25 cellular contexts compared by ENCODE assay signal in genomic region chr2:107553045-107553444, GRCh38.
DNase-seq lines count a peak whose midpoint lies in the region; ATAC-seq, FAIRE-seq and TF ChIP-seq lines count a peak whose summit lies in the region.
"Had no signal": no experiment of that assay in that cellular context is flagged by ENCODE, and none has a peak within 500 bp of the region (broad histone marks: within the 10 kb centered on the region; RNA-seq: fewer than 3 reads in every experiment).

No MANE protein-coding gene starts in this region.

- no peak for TF ChIP-seq CTCF in heart right ventricle (IDR thresholded peaks at IDR 0.05)
- TF ChIP-seq CTCF in GM23338 (conservative IDR thresholded peaks at IDR 0.05; ENCODE audit: low read depth in 2 of 2) = no peak
- TF ChIP-seq CTCF in epithelial cell of proximal tubule (conservative IDR thresholded peaks at IDR 0.05; ENCODE audit: low read depth, low read length) = no peak
- TF ChIP-seq CTCF in fibroblast of mammary gland (conservative IDR thresholded peaks at IDR 0.05; ENCODE audit: control insufficient read depth, insufficient read depth, low read depth, low read length) = no peak

- 0 out of 2 replicates have a peak overlapping the region, but pooled peaks have one; percentile 2 for H2AFZ ChIP-seq in GM23338

- peaks cover 22% of the 10 kb centered on the region; the same call in 2 of the 3 replicates for H3K36me3 Mint-ChIP-seq in GM23338 (ENCODE audit: low read depth)
- H3K36me3 Mint-ChIP-seq: CD14-positive monocyte; CD4-positive, alpha-beta memory T cell; CD4-positive, CD25-positive, alpha-beta regulatory T cell; CD8-positive, alpha-beta memory T cell had no signal

- H3K4me2 ChIP-seq in GM23338 = no peak overlapping the region
- H3K4me2 ChIP-seq: BLaER1 had no signal

- H3K27ac ChIP-seq in heart right ventricle (no peak overlapping the region), GM23338 (ENCODE audit: low read depth) (no peak overlapping the region)
- H3K27ac ChIP-seq: BLaER1 had no signal

- FAIRE-seq in RCC 7860 (lab: Jason Lieb, UNC) = no peak
- FAIRE-seq: A204.1, G401.6, GM12891, GM19239 had no signal

- H3K4me3 ChIP-seq in heart right ventricle (no peak overlapping the region), GM23338 (no peak overlapping the region), epithelial cell of proximal tubule (ENCODE audit: low read depth, low read length) (no peak overlapping the region), fibroblast of mammary gland (ENCODE audit: control insufficient read depth, low read depth, low read length) (no peak overlapping the region)
- H3K4me3 ChIP-seq: BLaER1 had no signal

- H3F3A ChIP-seq in GM23338 (replicated peaks; ENCODE audit: low read depth) = no peaks in the 10 kb centered on the region

- no peak overlapping the region for H3K27ac Mint-ChIP-seq in GM23338
- H3K27ac Mint-ChIP-seq: CD14-positive monocyte; CD4-positive, alpha-beta memory T cell; CD4-positive, CD25-positive, alpha-beta regulatory T cell; CD8-positive, alpha-beta memory T cell had no signal

- H4K20me1 ChIP-seq in GM23338 (replicated peaks; ENCODE audit: insufficient read depth) = no peaks in the 10 kb centered on the region
- H4K20me1 ChIP-seq: BLaER1 had no signal

- H3K9me3 ChIP-seq in heart right ventricle = peaks cover 0 to 35% (median 14%) of the 10 kb centered on the region in 11 donors
- H3K9me3 ChIP-seq: BE2C had no signal

- DNase-seq in Right ventricle myocardium superior (no peak), heart right ventricle (no peak), GM23338 (ENCODE audit: low spot score) (no peak), epithelial cell of proximal tubule (ENCODE audit: low read depth) (peak; percentile 48), fibroblast of mammary gland (ENCODE audit: low read depth) (peak; percentile 30), NCI-H446 treated with DMSO at 0.1 percent for 48 hours (lab: John Stamatoyannopoulos, UW) (no peak), RCC 7860 (ENCODE audit: low spot score) (no peak), HuH-7.5 (ENCODE audit: low spot score) (no peak)
- DNase-seq: 8988T; ACHN; BE2C; C1 segment of cervical spinal cord; CD4-positive, alpha-beta memory T cell; CD4-positive, CD25-positive, alpha-beta regulatory T cell; CD8-positive, alpha-beta memory T cell; COR-L47; DMS 273 treated with DMSO at 0.1 percent for 48 hours; DMS79 treated with DMSO at 0.1 percent for 48 hours; GF-D8 had no signal

- H3K36me3 ChIP-seq in heart right ventricle = no peaks in the 10 kb centered on the region
- H3K36me3 ChIP-seq in GM23338 (ENCODE audit: insufficient read depth) = no peaks in the 10 kb centered on the region; the same call in 1 of the 2 replicates
- H3K36me3 ChIP-seq: BE2C, BLaER1 had no signal

- H3K9me3 Mint-ChIP-seq in GM23338 = peaks cover 31% of the 10 kb centered on the region

- no peak overlapping the region for H3K4me3 Mint-ChIP-seq in GM23338
- H3K4me3 Mint-ChIP-seq: CD14-positive monocyte; CD4-positive, alpha-beta memory T cell; CD4-positive, CD25-positive, alpha-beta regulatory T cell; CD8-positive, alpha-beta memory T cell had no signal

- 66 to 77% methylated on average over 2 of the region's 2 CpGs for WGBS in heart right ventricle, 2 donors

- ATAC-seq in Right ventricle myocardium superior (ENCODE audit: poor library complexity) (peak; percentile 51), heart right ventricle (no peak), GM23338 (no peak)

- intact Hi-C loops in Right ventricle myocardium superior (cut with DNase I) = no loop called here
- intact Hi-C loops in heart right ventricle (cut with DNase I) = no loop called here

- H3K27me3 ChIP-seq in heart right ventricle (no peaks in the 10 kb centered on the region), GM23338 (ENCODE audit: insufficient read depth) (no peaks in the 10 kb centered on the region)
- H3K27me3 ChIP-seq: BE2C, BLaER1 had no signal

- H3K4me1 ChIP-seq in heart right ventricle = no peaks in the 10 kb centered on the region
- no peaks in the 10 kb centered on the region for H3K4me1 ChIP-seq in GM23338 (ENCODE audit: insufficient read depth)
- H3K4me1 ChIP-seq: BE2C, BLaER1 had no signal

- no peaks in the 10 kb centered on the region; the same call in 1 of the 2 replicates for H3K9me2 ChIP-seq in GM23338 (ENCODE audit: insufficient read depth)

- no peaks in the 10 kb centered on the region for H3K79me2 ChIP-seq in GM23338 (replicated peaks; ENCODE audit: insufficient read depth)

- no peaks in the 10 kb centered on the region for H3K4me1 Mint-ChIP-seq in GM23338
- H3K4me1 Mint-ChIP-seq: CD14-positive monocyte; CD4-positive, alpha-beta memory T cell; CD4-positive, CD25-positive, alpha-beta regulatory T cell; CD8-positive, alpha-beta memory T cell had no signal

- no peaks in the 10 kb centered on the region for H3K27me3 Mint-ChIP-seq in GM23338 (ENCODE audit: insufficient read depth, low read depth, poor library complexity)
- H3K27me3 Mint-ChIP-seq: CD4-positive, alpha-beta memory T cell; CD4-positive, CD25-positive, alpha-beta regulatory T cell; CD8-positive, alpha-beta memory T cell had no signal

TF ChIP-seq in GM23338, 12 proteins besides CTCF, POLR2A, EP300 and RAD21 (continues in another document):
- TF ChIP-seq POLR2AphosphoS5 (IDR thresholded peaks at IDR 0.05; ENCODE audit: low read depth) (no peak), JUNB (IDR thresholded peaks at IDR 0.05; ENCODE audit: unreplicated experiment) (no peak), STAT1 (IDR thresholded peaks at IDR 0.05; ENCODE audit: unreplicated experiment) (no peak), NANOG (IDR thresholded peaks at IDR 0.05; ENCODE audit: borderline replicate concordance) (no peak)
- TF ChIP-seq, protein P1, sequence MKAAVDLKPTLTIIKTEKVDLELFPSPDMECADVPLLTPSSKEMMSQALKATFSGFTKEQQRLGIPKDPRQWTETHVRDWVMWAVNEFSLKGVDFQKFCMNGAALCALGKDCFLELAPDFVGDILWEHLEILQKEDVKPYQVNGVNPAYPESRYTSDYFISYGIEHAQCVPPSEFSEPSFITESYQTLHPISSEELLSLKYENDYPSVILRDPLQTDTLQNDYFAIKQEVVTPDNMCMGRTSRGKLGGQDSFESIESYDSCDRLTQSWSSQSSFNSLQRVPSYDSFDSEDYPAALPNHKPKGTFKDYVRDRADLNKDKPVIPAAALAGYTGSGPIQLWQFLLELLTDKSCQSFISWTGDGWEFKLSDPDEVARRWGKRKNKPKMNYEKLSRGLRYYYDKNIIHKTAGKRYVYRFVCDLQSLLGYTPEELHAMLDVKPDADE (IDR thresholded peaks at IDR 0.05) = no peak
- TF ChIP-seq, protein P2, sequence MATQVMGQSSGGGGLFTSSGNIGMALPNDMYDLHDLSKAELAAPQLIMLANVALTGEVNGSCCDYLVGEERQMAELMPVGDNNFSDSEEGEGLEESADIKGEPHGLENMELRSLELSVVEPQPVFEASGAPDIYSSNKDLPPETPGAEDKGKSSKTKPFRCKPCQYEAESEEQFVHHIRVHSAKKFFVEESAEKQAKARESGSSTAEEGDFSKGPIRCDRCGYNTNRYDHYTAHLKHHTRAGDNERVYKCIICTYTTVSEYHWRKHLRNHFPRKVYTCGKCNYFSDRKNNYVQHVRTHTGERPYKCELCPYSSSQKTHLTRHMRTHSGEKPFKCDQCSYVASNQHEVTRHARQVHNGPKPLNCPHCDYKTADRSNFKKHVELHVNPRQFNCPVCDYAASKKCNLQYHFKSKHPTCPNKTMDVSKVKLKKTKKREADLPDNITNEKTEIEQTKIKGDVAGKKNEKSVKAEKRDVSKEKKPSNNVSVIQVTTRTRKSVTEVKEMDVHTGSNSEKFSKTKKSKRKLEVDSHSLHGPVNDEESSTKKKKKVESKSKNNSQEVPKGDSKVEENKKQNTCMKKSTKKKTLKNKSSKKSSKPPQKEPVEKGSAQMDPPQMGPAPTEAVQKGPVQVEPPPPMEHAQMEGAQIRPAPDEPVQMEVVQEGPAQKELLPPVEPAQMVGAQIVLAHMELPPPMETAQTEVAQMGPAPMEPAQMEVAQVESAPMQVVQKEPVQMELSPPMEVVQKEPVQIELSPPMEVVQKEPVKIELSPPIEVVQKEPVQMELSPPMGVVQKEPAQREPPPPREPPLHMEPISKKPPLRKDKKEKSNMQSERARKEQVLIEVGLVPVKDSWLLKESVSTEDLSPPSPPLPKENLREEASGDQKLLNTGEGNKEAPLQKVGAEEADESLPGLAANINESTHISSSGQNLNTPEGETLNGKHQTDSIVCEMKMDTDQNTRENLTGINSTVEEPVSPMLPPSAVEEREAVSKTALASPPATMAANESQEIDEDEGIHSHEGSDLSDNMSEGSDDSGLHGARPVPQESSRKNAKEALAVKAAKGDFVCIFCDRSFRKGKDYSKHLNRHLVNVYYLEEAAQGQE (IDR thresholded peaks at IDR 0.05; ENCODE audit: unreplicated experiment) = no peak

Comparison
In these comparisons a context has a peak if more than half of its experiments do, and no peak if none do; other contexts are left out.
1. DNase-seq: peak in epithelial cell of proximal tubule (single experiment) and fibroblast of mammary gland (single experiment); none in Right ventricle myocardium superior (single experiment), heart right ventricle (0 of 2), GM23338 (single experiment), NCI-H446 treated with DMSO at 0.1 percent for 48 hours (single experiment), RCC 7860 (single experiment) and HuH-7.5 (single experiment).